Comparison of ENCODE assay signal across 9 cellular contexts in the genomic region with DNA sequence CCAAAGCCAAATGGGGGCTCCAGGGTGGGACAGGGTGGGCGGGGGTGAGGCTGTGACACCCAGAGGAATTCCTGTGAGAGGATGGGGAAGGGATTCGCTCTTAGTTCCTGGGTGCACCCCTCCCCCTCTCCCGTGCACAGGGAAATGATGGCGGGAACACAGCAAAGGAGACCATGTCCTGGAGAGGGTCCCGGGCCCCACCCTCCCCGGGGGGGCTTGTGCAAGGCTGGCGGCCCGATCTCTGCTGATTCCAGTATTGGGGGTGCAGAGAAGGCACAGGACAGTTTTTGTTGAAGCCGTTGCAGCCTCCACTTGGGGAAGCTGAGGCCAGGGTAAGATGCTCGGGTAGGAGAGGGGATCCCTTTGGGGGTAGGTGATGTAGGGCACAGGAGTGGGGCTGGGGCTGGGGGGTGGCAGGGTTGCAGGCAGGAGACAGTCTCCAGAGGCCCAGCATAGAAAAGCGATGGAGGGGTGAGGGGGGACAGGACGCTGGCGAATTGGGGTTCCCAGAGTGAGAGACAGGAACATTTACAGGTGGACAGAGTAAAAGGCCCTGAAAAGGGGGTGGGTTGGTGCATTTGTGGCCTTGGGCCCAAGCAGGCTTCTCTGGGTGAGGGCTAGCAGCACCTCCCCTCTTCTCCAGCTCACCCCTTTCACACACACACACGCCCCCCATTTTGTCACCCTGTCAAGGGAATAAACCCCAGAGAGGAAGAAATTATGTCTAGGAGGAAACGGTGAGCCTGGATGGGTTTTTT. TPM values are rescaled to one million over a fixed set of nuclear protein-coding genes. Genes with fewer than 3 reads are reported as not detected.
DNase-seq lines count a peak whose midpoint lies in the region; ATAC-seq and TF ChIP-seq lines count a peak whose summit lies in the region.
"Had no signal": no experiment of that assay in that cellular context is flagged by ENCODE, and none has a peak within 500 bp of the region (broad histone marks: within the 10 kb centered on the region; RNA-seq: fewer than 3 reads in every experiment).

No MANE protein-coding gene starts in this region.

- H3K4me1 ChIP-seq in body of pancreas: peaks cover 28% of the 10 kb centered on the region
- H3K4me1 ChIP-seq in lower lobe of right lung: peaks cover 35% of the 10 kb centered on the region
- peaks cover 5 to 28% (median 20%) of the 10 kb centered on the region in 4 donors for H3K4me1 ChIP-seq in tibial artery

- H3K27me3 ChIP-seq in body of pancreas: no peaks in the 10 kb centered on the region
- no peaks in the 10 kb centered on the region for H3K27me3 ChIP-seq in lower lobe of right lung (ENCODE audit: low read depth)
- no peaks in the 10 kb centered on the region for H3K27me3 ChIP-seq in tibial artery

- H3K9me3 ChIP-seq in body of pancreas (no peaks in the 10 kb centered on the region), lower lobe of right lung (no peaks in the 10 kb centered on the region), tibial artery (no peaks in the 10 kb centered on the region)

- intact Hi-C loops in activated naive CD4-positive, alpha-beta T cell treated with anti-CD3 and anti-CD28 coated beads for 36 hours (cut with micrococcal nuclease): loop anchor here (2.0 to 10.0 kb wide), 2 partner anchors 322 to 346 kb away; partner anchors contain the start of gene CFAP92
- intact Hi-C loops in body of pancreas (cut with DNase I): no loop called here
- intact Hi-C loops in lower lobe of right lung (cut with DNase I): no loop called here
- intact Hi-C loops in tibial artery (cut with DNase I; ENCODE audit: low total_unique reads): loop anchor here (5.0 kb wide), 1 partner anchor 40 kb away; the partner anchor contains the start of gene HMCES

- H3K4me3 ChIP-seq in body of pancreas (peak overlapping the region in 1 of 2 donors; percentile 82), lower lobe of right lung (peak overlapping the region; percentile 94), tibial artery (peak overlapping the region; percentile 92 to 95)

- H3K36me3 Mint-ChIP-seq in activated naive CD4-positive, alpha-beta T cell treated with anti-CD3 and anti-CD28 coated beads for 36 hours (ENCODE audit: low read depth): peaks cover 2% of the 10 kb centered on the region
- H3K36me3 Mint-ChIP-seq in activated naive CD4-positive, alpha-beta T cell treated with anti-CD3 and anti-CD28 coated beads, Interleukin-2, amount 50 U/mL, for 72 hours: no peaks in the 10 kb centered on the region

- ATAC-seq in activated naive CD4-positive, alpha-beta T cell treated with anti-CD3 and anti-CD28 coated beads, Interleukin-2, amount 50 U/mL, for 72 hours: no peak
- ATAC-seq in body of pancreas (no peak), lower lobe of right lung (no peak), GM18873 (IDR thresholded peaks at IDR 0.05; ENCODE audit: low FRiP score, unreplicated experiment) (no peak)

- CTCF ChIA-PET in activated naive CD4-positive, alpha-beta T cell treated with anti-CD3 and anti-CD28 coated beads for 36 hours (lab: Charles Lee): interaction anchor here (0.6 to 2.3 kb wide), 15 partner anchors 10 to 442 kb away, joined by 3 to 15 read pairs (median 4); partner anchors contain the start of genes COPG1, HMCES and IFT122

- no peak for DNase-seq in activated naive CD4-positive, alpha-beta T cell treated with anti-CD3 and anti-CD28 coated beads for 36 hours
- DNase-seq in activated naive CD4-positive, alpha-beta T cell treated with anti-CD3 and anti-CD28 coated beads, Interleukin-2, amount 50 U/mL, for 72 hours (ENCODE audit: low spot score in 2 of 2): no peak
- DNase-seq in body of pancreas (peak in 2 of 4 donors; percentile 11 to 37), lower lobe of right lung (no peak), tibial artery (peak in 1 of 2 donors; percentile 51), NCI-H2107 treated with DMSO at 0.1 percent for 48 hours (lab: John Stamatoyannopoulos, UW; ENCODE audit: unreplicated experiment) (no peak), dermis blood vessel endothelial cell (no peak)
- DNase-seq: cortex of kidney had no signal

- peaks cover 14% of the 10 kb centered on the region for H3K4me1 Mint-ChIP-seq in activated naive CD4-positive, alpha-beta T cell treated with anti-CD3 and anti-CD28 coated beads for 36 hours (ENCODE audit: low read depth)

- no peak for TF ChIP-seq POLR2A in body of pancreas (IDR thresholded peaks at IDR 0.05)

- TF ChIP-seq CTCF in body of pancreas (IDR thresholded peaks at IDR 0.05) (no peak), lower lobe of right lung (IDR thresholded peaks at IDR 0.05) (no peak), tibial artery (IDR thresholded peaks at IDR 0.05) (no peak)

- no peaks in the 10 kb centered on the region for H3K9me3 Mint-ChIP-seq in activated naive CD4-positive, alpha-beta T cell treated with anti-CD3 and anti-CD28 coated beads for 36 hours
- H3K9me3 Mint-ChIP-seq in activated naive CD4-positive, alpha-beta T cell treated with anti-CD3 and anti-CD28 coated beads, Interleukin-2, amount 50 U/mL, for 72 hours: no peaks in the 10 kb centered on the region

- H3K27ac ChIP-seq in body of pancreas: peak overlapping the region; percentile 42 to 86 (median 80)
- peak overlapping the region; percentile 91 for H3K27ac ChIP-seq in lower lobe of right lung
- peak overlapping the region; percentile 90 to 95 for H3K27ac ChIP-seq in tibial artery

- no peak overlapping the region for H3K27ac Mint-ChIP-seq in activated naive CD4-positive, alpha-beta T cell treated with anti-CD3 and anti-CD28 coated beads for 36 hours
- H3K27ac Mint-ChIP-seq in activated naive CD4-positive, alpha-beta T cell treated with anti-CD3 and anti-CD28 coated beads, Interleukin-2, amount 50 U/mL, for 72 hours: no peak overlapping the region

- H3K4me3 Mint-ChIP-seq in activated naive CD4-positive, alpha-beta T cell treated with anti-CD3 and anti-CD28 coated beads for 36 hours: peak overlapping the region; percentile 27

- H3K27me3 Mint-ChIP-seq in activated naive CD4-positive, alpha-beta T cell treated with anti-CD3 and anti-CD28 coated beads for 36 hours (ENCODE audit: low read depth): no peaks in the 10 kb centered on the region

- WGBS in body of pancreas, 2 donors: 25 to 63% methylated on average over 7 to 15 of the region's 15 CpGs

- H3K36me3 ChIP-seq in body of pancreas (replicated peaks in 1 of 2; ENCODE audit: insufficient read depth in 1 of 2, low read depth in 2 of 2) (no peaks in the 10 kb centered on the region), lower lobe of right lung (no peaks in the 10 kb centered on the region), tibial artery (peaks cover 0 to 26% (median 8%) of the 10 kb centered on the region in 3 donors)

RNA-seq across cellular contexts. Expression of gene HMCES, which starts 38.5 kb away (rescaled TPM):
- total RNA-seq in activated naive CD4-positive, alpha-beta T cell treated with anti-CD3 and anti-CD28 coated beads for 36 hours: 10 to 100 TPM; 35.0 to 35.8 TPM
- 10 to 100 TPM; 58.5 to 78.7 TPM for total RNA-seq in activated naive CD4-positive, alpha-beta T cell treated with anti-CD3 and anti-CD28 coated beads, Interleukin-2, amount 50 U/mL, for 72 hours
- total RNA-seq in body of pancreas: 10 to 100 TPM; 10.1 to 14.5 TPM
- total RNA-seq in lower lobe of right lung: 28.1 TPM
- total RNA-seq in dermis blood vessel endothelial cell: 31.3 and 40.0 TPM in 2 replicates

Comparison
In these comparisons a context has a peak if more than half of its experiments do, and no peak if none do; other contexts are left out.
1. intact Hi-C loops: an anchor here in activated naive CD4-positive, alpha-beta T cell treated with anti-CD3 and anti-CD28 coated beads for 36 hours (2.0 to 10.0 kb wide) and tibial artery (5.0 kb wide); none called in body of pancreas and lower lobe of right lung.